21 cellular contexts compared by ENCODE assay signal in the genomic region with DNA sequence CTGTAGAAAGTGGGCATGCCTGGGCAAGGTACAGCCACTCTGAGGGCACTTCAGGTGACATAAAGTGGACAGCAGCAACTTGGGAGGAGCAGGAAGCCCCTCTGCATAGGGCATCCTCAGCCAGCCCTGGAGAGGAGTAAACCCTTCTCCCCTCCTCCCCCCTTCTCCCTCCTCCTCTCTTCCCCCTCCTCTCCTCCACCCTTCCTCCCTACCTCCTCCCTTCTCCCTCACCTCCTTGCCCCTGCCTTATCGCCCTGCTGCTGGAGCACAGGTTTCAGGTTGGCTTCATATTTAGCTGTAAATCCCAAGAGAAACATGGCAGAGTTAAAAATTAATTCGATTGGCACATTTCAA. TPM values are rescaled to one million over a fixed set of nuclear protein-coding genes. Genes with fewer than 3 reads are reported as not detected.
DNase-seq lines count a peak whose midpoint lies in the region; ATAC-seq and TF ChIP-seq lines count a peak whose summit lies in the region.
"Had no signal": no experiment of that assay in that cellular context is flagged by ENCODE, and none has a peak within 500 bp of the region (broad histone marks: within the 10 kb centered on the region; RNA-seq: fewer than 3 reads in every experiment).

No MANE protein-coding gene starts in this region.

- no peaks in the 10 kb centered on the region for H3K27me3 ChIP-seq in mesendoderm (ENCODE audit: insufficient read depth, low read length, poor library complexity)
- no peaks in the 10 kb centered on the region for H3K27me3 ChIP-seq in CD4-positive, alpha-beta T cell (ENCODE audit: control insufficient read depth, insufficient read depth, low read length)
- H3K27me3 ChIP-seq: upper lobe of left lung had no signal

- no peaks in the 10 kb centered on the region for H3K9me3 Mint-ChIP-seq in activated T-cell treated with anti-CD3 and anti-CD28 coated beads, Interleukin-2, amount 50 U/mL, for 72 hours
- no peaks in the 10 kb centered on the region for H3K9me3 Mint-ChIP-seq in activated naive CD8-positive, alpha-beta T cell treated with anti-CD3 and anti-CD28 coated beads for 36 hours
- H3K9me3 Mint-ChIP-seq in CD4-positive, alpha-beta T cell: no peaks in the 10 kb centered on the region
- H3K9me3 Mint-ChIP-seq in stimulated activated memory B cell treated with anti-CD40 and anti-IgM and Interleukin-4, amounts not matched to agents 10 μg/mL and 1 μg/mL and 100 μg/mL, for 72 hours: no peaks in the 10 kb centered on the region
- H3K9me3 Mint-ChIP-seq: CD8-positive, alpha-beta T cell; natural killer cell treated with Interleukin-12 subunit alpha and Interleukin-12 subunit beta and Interleukin-15 and Interleukin-18, amount 100 ng/mL, for 72 hours had no signal

- no peak overlapping the region for H4K5ac ChIP-seq in mesendoderm (ENCODE audit: low read length)

- H3K56ac ChIP-seq in mesendoderm (ENCODE audit: low read length): peak overlapping the region; percentile 53

- POLR2A ChIA-PET in CD4-positive, alpha-beta T cell (lab: Charles Lee): no interaction called here

- no peak overlapping the region for H3K23ac ChIP-seq in mesendoderm (ENCODE audit: low read length)

- H3K79me1 ChIP-seq in mesendoderm (ENCODE audit: low read length): no peaks in the 10 kb centered on the region

- H3K9me3 ChIP-seq in CD4-positive, alpha-beta T cell (ENCODE audit: control insufficient read depth, low read length): no peaks in the 10 kb centered on the region
- H3K9me3 ChIP-seq: gastroesophageal sphincter, lower lobe of right lung, upper lobe of left lung had no signal

- H3K18ac ChIP-seq in mesendoderm (ENCODE audit: low read length): no peak overlapping the region

- H3K9ac ChIP-seq in mesendoderm (ENCODE audit: low read length): no peak overlapping the region

- no peak overlapping the region for H3K4ac ChIP-seq in mesendoderm (ENCODE audit: low read depth, low read length)

- no peak for DNase-seq in activated T-cell treated with anti-CD3 and anti-CD28 coated beads, Interleukin-2, amount 50 U/mL, for 72 hours
- no peak for DNase-seq in activated T-cell treated with anti-CD3 and anti-CD28 coated beads, Interleukin-2, amount 50 U/mL, for 1 hour
- no peak for DNase-seq in activated naive CD8-positive, alpha-beta T cell treated with anti-CD3 and anti-CD28 coated beads for 36 hours
- no peak for DNase-seq in mesendoderm
- no peak for DNase-seq in CD4-positive, alpha-beta T cell
- DNase-seq in NCI-H1436 treated with DMSO at 0.1 percent for 48 hours (lab: John Stamatoyannopoulos, UW): no peak
- DNase-seq: activated CD8-positive, alpha-beta memory T cell treated with anti-CD3 and anti-CD28 coated beads, Interleukin-2, amount 50 U/mL, for 48 hours; activated naive CD4-positive, alpha-beta T cell treated with Interleukin-2 at 50 U/mL for 16 hours; CD8-positive, alpha-beta T cell; lower lobe of right lung; NCI-H2029; NCI-H510A; T-helper 17 cell had no signal

- peaks cover 2 to 3% of the 10 kb centered on the region in 2 donors for H3K36me3 Mint-ChIP-seq in activated T-cell treated with anti-CD3 and anti-CD28 coated beads, Interleukin-2, amount 50 U/mL, for 72 hours (ENCODE audit: insufficient read depth in 2 of 2)
- H3K36me3 Mint-ChIP-seq in activated naive CD8-positive, alpha-beta T cell treated with anti-CD3 and anti-CD28 coated beads for 36 hours: no peaks in the 10 kb centered on the region
- H3K36me3 Mint-ChIP-seq in CD4-positive, alpha-beta T cell (ENCODE audit: low read depth): no peaks in the 10 kb centered on the region
- H3K36me3 Mint-ChIP-seq in stimulated activated memory B cell treated with anti-CD40 and anti-IgM and Interleukin-4, amounts not matched to agents 10 μg/mL and 1 μg/mL and 100 μg/mL, for 72 hours: no peaks in the 10 kb centered on the region
- H3K36me3 Mint-ChIP-seq: CD8-positive, alpha-beta T cell; natural killer cell treated with Interleukin-12 subunit alpha and Interleukin-12 subunit beta and Interleukin-15 and Interleukin-18, amount 100 ng/mL, for 72 hours had no signal

- ATAC-seq in activated T-cell treated with anti-CD3 and anti-CD28 coated beads, Interleukin-2, amount 50 U/mL, for 72 hours (replicated peaks in 1 of 2): peak; percentile 60 to 66
- ATAC-seq in CD4-positive, alpha-beta T cell (ENCODE audit: poor library complexity): no peak
- no peak for ATAC-seq in HG02884 (IDR thresholded peaks at IDR 0.05; ENCODE audit: unreplicated experiment)
- no peak for ATAC-seq in stimulated activated memory B cell treated with anti-CD40 and anti-IgM and Interleukin-4, amounts not matched to agents 10 μg/mL and 1 μg/mL and 100 μg/mL, for 72 hours
- ATAC-seq: CD8-positive, alpha-beta T cell; gastroesophageal sphincter; HepG2; T-helper 17 cell had no signal

- H3K4me3 Mint-ChIP-seq in activated T-cell treated with anti-CD3 and anti-CD28 coated beads, Interleukin-2, amount 50 U/mL, for 72 hours: peak overlapping the region; percentile 33 to 46
- H3K4me3 Mint-ChIP-seq in activated naive CD8-positive, alpha-beta T cell treated with anti-CD3 and anti-CD28 coated beads for 36 hours: no peak overlapping the region
- no peak overlapping the region for H3K4me3 Mint-ChIP-seq in CD4-positive, alpha-beta T cell
- H3K4me3 Mint-ChIP-seq in stimulated activated memory B cell treated with anti-CD40 and anti-IgM and Interleukin-4, amounts not matched to agents 10 μg/mL and 1 μg/mL and 100 μg/mL, for 72 hours: no peak overlapping the region
- H3K4me3 Mint-ChIP-seq: CD8-positive, alpha-beta T cell; natural killer cell treated with Interleukin-12 subunit alpha and Interleukin-12 subunit beta and Interleukin-15 and Interleukin-18, amount 100 ng/mL, for 72 hours; T-helper 17 cell had no signal

- no peak overlapping the region for H3K27ac ChIP-seq in mesendoderm (ENCODE audit: low read depth, low read length)
- no peak overlapping the region for H3K27ac ChIP-seq in CD4-positive, alpha-beta T cell (ENCODE audit: low read depth, low read length)
- H3K27ac ChIP-seq: coronary artery, gastroesophageal sphincter, lower lobe of right lung, upper lobe of left lung had no signal

- no peaks in the 10 kb centered on the region for H3K36me3 ChIP-seq in mesendoderm (ENCODE audit: control insufficient read depth, insufficient read depth, low read length)
- H3K36me3 ChIP-seq: gastroesophageal sphincter, lower lobe of right lung, upper lobe of left lung had no signal

- CTCF ChIA-PET in CD4-positive, alpha-beta T cell (lab: Charles Lee): no interaction called here

- no peaks in the 10 kb centered on the region for H3K79me2 ChIP-seq in mesendoderm (ENCODE audit: control insufficient read depth, insufficient read depth, low read length)

- intact Hi-C loops in CD4-positive, alpha-beta T cell (cut with DNase I, micrococcal nuclease): no loop called here

- H2BK15ac ChIP-seq in mesendoderm (replicated peaks; ENCODE audit: low read depth): no peak overlapping the region

- H3K4me1 Mint-ChIP-seq in activated T-cell treated with anti-CD3 and anti-CD28 coated beads, Interleukin-2, amount 50 U/mL, for 72 hours (ENCODE audit: low read depth): peaks cover 16% of the 10 kb centered on the region
- H3K4me1 Mint-ChIP-seq in activated naive CD8-positive, alpha-beta T cell treated with anti-CD3 and anti-CD28 coated beads for 36 hours: peaks cover 13% of the 10 kb centered on the region
- H3K4me1 Mint-ChIP-seq in CD4-positive, alpha-beta T cell (ENCODE audit: low read depth): no peaks in the 10 kb centered on the region
- H3K4me1 Mint-ChIP-seq in stimulated activated memory B cell treated with anti-CD40 and anti-IgM and Interleukin-4, amounts not matched to agents 10 μg/mL and 1 μg/mL and 100 μg/mL, for 72 hours: peaks cover 5% of the 10 kb centered on the region

- no peak overlapping the region for H3K4me3 ChIP-seq in mesendoderm (ENCODE audit: low read length)
- H3K4me3 ChIP-seq: coronary artery, gastroesophageal sphincter, lower lobe of right lung, upper lobe of left lung had no signal

- peaks cover 11% of the 10 kb centered on the region for H3K27me3 Mint-ChIP-seq in activated T-cell treated with anti-CD3 and anti-CD28 coated beads, Interleukin-2, amount 50 U/mL, for 72 hours (ENCODE audit: low read depth)
- peaks cover 13% of the 10 kb centered on the region for H3K27me3 Mint-ChIP-seq in activated naive CD8-positive, alpha-beta T cell treated with anti-CD3 and anti-CD28 coated beads for 36 hours
- H3K27me3 Mint-ChIP-seq in CD4-positive, alpha-beta T cell: peaks cover 14% of the 10 kb centered on the region
- H3K27me3 Mint-ChIP-seq in stimulated activated memory B cell treated with anti-CD40 and anti-IgM and Interleukin-4, amounts not matched to agents 10 μg/mL and 1 μg/mL and 100 μg/mL, for 72 hours: peaks cover 33% of the 10 kb centered on the region

- no peak overlapping the region for H2AK5ac ChIP-seq in mesendoderm (ENCODE audit: low read length)

- no CpG with 5 or more reads among the region's 2 CpGs for WGBS in mesendoderm (ENCODE audit: extremely low coverage, insufficient coverage, low lambda C conversion rate)

- no peak overlapping the region for H2BK120ac ChIP-seq in mesendoderm (ENCODE audit: low read depth, low read length)

- no peak overlapping the region for H2BK5ac ChIP-seq in mesendoderm (ENCODE audit: low read length)

- TF ChIP-seq CTCF in CD4-positive, alpha-beta T cell (IDR thresholded peaks at IDR 0.05): no peak

- no peaks in the 10 kb centered on the region for H3K4me1 ChIP-seq in mesendoderm (ENCODE audit: control insufficient read depth, low read depth, low read length)
- H3K4me1 ChIP-seq: gastroesophageal sphincter, lower lobe of right lung had no signal

- no peak overlapping the region for H3K4me2 ChIP-seq in mesendoderm (ENCODE audit: low read length)

- no peak overlapping the region for H4K8ac ChIP-seq in mesendoderm (ENCODE audit: low read depth, low read length)

- H3K27ac Mint-ChIP-seq in activated T-cell treated with anti-CD3 and anti-CD28 coated beads, Interleukin-2, amount 50 U/mL, for 72 hours: peak overlapping the region; percentile 14
- H3K27ac Mint-ChIP-seq in activated naive CD8-positive, alpha-beta T cell treated with anti-CD3 and anti-CD28 coated beads for 36 hours: peak overlapping the region; percentile 60
- no peak overlapping the region for H3K27ac Mint-ChIP-seq in CD4-positive, alpha-beta T cell
- no peak overlapping the region for H3K27ac Mint-ChIP-seq in stimulated activated memory B cell treated with anti-CD40 and anti-IgM and Interleukin-4, amounts not matched to agents 10 μg/mL and 1 μg/mL and 100 μg/mL, for 72 hours
- H3K27ac Mint-ChIP-seq: CD8-positive, alpha-beta T cell; T-helper 17 cell had no signal

RNA-seq across cellular contexts. Expression of a gene that starts 30.5 kb away (rescaled TPM):
- under 1 TPM; 0.05 to 0.32 TPM for total RNA-seq in activated T-cell treated with anti-CD3 and anti-CD28 coated beads, Interleukin-2, amount 50 U/mL, for 72 hours
- under 1 TPM; 0.66 TPM for total RNA-seq in activated naive CD8-positive, alpha-beta T cell treated with anti-CD3 and anti-CD28 coated beads for 36 hours
- polyA plus RNA-seq in mesendoderm (2013, experiment 1 of 2): 6.7 TPM
- 5.8 TPM for polyA plus RNA-seq in mesendoderm (2013, experiment 2 of 2)
- under 1 TPM; 0.05 to 0.06 TPM for total RNA-seq in CD4-positive, alpha-beta T cell
- total RNA-seq: CD8-positive, alpha-beta T cell; HepG2; pulmonary artery endothelial cell; T-helper 17 cell had no signal
- polyA plus RNA-seq: HepG2 had no signal

Comparison
In these comparisons a context has a peak if more than half of its experiments do, and no peak if none do; other contexts are left out.
1. ATAC-seq: peak in activated T-cell treated with anti-CD3 and anti-CD28 coated beads, Interleukin-2, amount 50 U/mL, for 72 hours (2 of 2); none in CD4-positive, alpha-beta T cell (single experiment), HG02884 (single experiment) and stimulated activated memory B cell treated with anti-CD40 and anti-IgM and Interleukin-4, amounts not matched to agents 10 μg/mL and 1 μg/mL and 100 μg/mL, for 72 hours (single experiment).
2. H3K27ac Mint-ChIP-seq: peak in activated T-cell treated with anti-CD3 and anti-CD28 coated beads, Interleukin-2, amount 50 U/mL, for 72 hours (single experiment) and activated naive CD8-positive, alpha-beta T cell treated with anti-CD3 and anti-CD28 coated beads for 36 hours (single experiment); none in CD4-positive, alpha-beta T cell (single experiment) and stimulated activated memory B cell treated with anti-CD40 and anti-IgM and Interleukin-4, amounts not matched to agents 10 μg/mL and 1 μg/mL and 100 μg/mL, for 72 hours (single experiment).
3. H3K4me3 Mint-ChIP-seq: peak in activated T-cell treated with anti-CD3 and anti-CD28 coated beads, Interleukin-2, amount 50 U/mL, for 72 hours (2 of 2); none in activated naive CD8-positive, alpha-beta T cell treated with anti-CD3 and anti-CD28 coated beads for 36 hours (single experiment), CD4-positive, alpha-beta T cell (single experiment) and stimulated activated memory B cell treated with anti-CD40 and anti-IgM and Interleukin-4, amounts not matched to agents 10 μg/mL and 1 μg/mL and 100 μg/mL, for 72 hours (single experiment).